18 cellular contexts compared by ENCODE assay signal in genomic region chr6:46323966-46324622, GRCh38.
DNase-seq lines count a peak whose midpoint lies in the region; ATAC-seq and TF ChIP-seq lines count a peak whose summit lies in the region.
"Had no signal": no experiment of that assay in that cellular context is flagged by ENCODE, and none has a peak within 500 bp of the region (broad histone marks: within the 10 kb centered on the region; RNA-seq: fewer than 3 reads in every experiment).

No MANE protein-coding gene starts in this region.

- no peaks in the 10 kb centered on the region for H3K27me3 ChIP-seq in endocrine pancreas (ENCODE audit: control insufficient read depth, insufficient read depth, low read length)
- no peaks in the 10 kb centered on the region for H3K27me3 ChIP-seq in neural cell (ENCODE audit: insufficient read depth, low read depth, low read length)
- H3K27me3 ChIP-seq: esophagus squamous epithelium, vagina had no signal

- no peaks in the 10 kb centered on the region for H3K36me3 Mint-ChIP-seq in natural killer cell treated with Interleukin-12 subunit alpha and Interleukin-12 subunit beta and Interleukin-15 and Interleukin-18, amount 100 ng/mL, for 72 hours
- H3K36me3 Mint-ChIP-seq in natural killer cell, result no peaks in the 10 kb centered on the region
- H3K36me3 Mint-ChIP-seq in activated naive CD4-positive, alpha-beta T cell treated with anti-CD3 and anti-CD28 coated beads, Interleukin-2, amount 50 U/mL, for 72 hours, result no peaks in the 10 kb centered on the region
- H3K36me3 Mint-ChIP-seq: CD4-positive, CD25-positive, alpha-beta regulatory T cell had no signal

- H3K4me1 Mint-ChIP-seq in natural killer cell treated with Interleukin-12 subunit alpha and Interleukin-12 subunit beta and Interleukin-15 and Interleukin-18, amount 100 ng/mL, for 72 hours (ENCODE audit: low read depth in 2 of 2), result peaks cover 20 to 30% of the 10 kb centered on the region in 2 donors
- peaks cover 7 to 23% of the 10 kb centered on the region in 2 donors for H3K4me1 Mint-ChIP-seq in natural killer cell
- no peaks in the 10 kb centered on the region for H3K4me1 Mint-ChIP-seq in stimulated activated naive CD8-positive, alpha-beta T cell treated with anti-CD3 and anti-CD28 coated beads, Interleukin-15, amount 100 ng/mL, for 72 hours
- H3K4me1 Mint-ChIP-seq: CD4-positive, CD25-positive, alpha-beta regulatory T cell had no signal

- no peak for DNase-seq in natural killer cell treated with Interleukin-12 subunit alpha and Interleukin-12 subunit beta and Interleukin-15 and Interleukin-18, amount 100 ng/mL, for 72 hours (ENCODE audit: low spot score)
- DNase-seq in natural killer cell (no peak), NCI-H1930 (lab: John Stamatoyannopoulos, UW) (no peak), NK-92 (lab: John Stamatoyannopoulos, UW; ENCODE audit: unreplicated experiment) (no peak)
- DNase-seq in activated naive CD4-positive, alpha-beta T cell treated with anti-CD3 and anti-CD28 coated beads, Interleukin-2, amount 50 U/mL, for 72 hours (ENCODE audit: low spot score in 2 of 2), result no peak
- DNase-seq in stimulated activated naive CD8-positive, alpha-beta T cell treated with anti-CD3 and anti-CD28 coated beads, Interleukin-15, amount 100 ng/mL, for 72 hours, result no peak
- DNase-seq: activated naive CD4-positive, alpha-beta T cell; effector memory CD4-positive, alpha-beta T cell; esophagus squamous epithelium; left cardiac atrium; NCI-H2107; NCI-H526 treated with DMSO at 0.1 percent for 48 hours; Right ventricle myocardium superior had no signal

- H3K4me3 Mint-ChIP-seq in natural killer cell treated with Interleukin-12 subunit alpha and Interleukin-12 subunit beta and Interleukin-15 and Interleukin-18, amount 100 ng/mL, for 72 hours, result peak overlapping the region; percentile 64
- no peak overlapping the region for H3K4me3 Mint-ChIP-seq in natural killer cell
- no peak overlapping the region for H3K4me3 Mint-ChIP-seq in stimulated activated naive CD8-positive, alpha-beta T cell treated with anti-CD3 and anti-CD28 coated beads, Interleukin-15, amount 100 ng/mL, for 72 hours
- H3K4me3 Mint-ChIP-seq: activated CD4-positive, alpha-beta T cell treated with anti-CD3 and anti-CD28 coated beads, Interleukin-2, amount 10 ng/mL, durations not matched to agents 7 days and 5 days; CD4-positive, CD25-positive, alpha-beta regulatory T cell had no signal

- peak overlapping the region; percentile 54 for H3K4me2 ChIP-seq in neural cell (ENCODE audit: low read length)

- intact Hi-C loops in natural killer cell (cut with micrococcal nuclease), result no loop called here

- H3K27ac Mint-ChIP-seq in natural killer cell treated with Interleukin-12 subunit alpha and Interleukin-12 subunit beta and Interleukin-15 and Interleukin-18, amount 100 ng/mL, for 72 hours, result peak overlapping the region; percentile 53 to 75
- no peak overlapping the region for H3K27ac Mint-ChIP-seq in natural killer cell
- no peak overlapping the region for H3K27ac Mint-ChIP-seq in activated naive CD4-positive, alpha-beta T cell treated with anti-CD3 and anti-CD28 coated beads, Interleukin-2, amount 50 U/mL, for 72 hours
- H3K27ac Mint-ChIP-seq in stimulated activated naive CD8-positive, alpha-beta T cell treated with anti-CD3 and anti-CD28 coated beads, Interleukin-15, amount 100 ng/mL, for 72 hours, result no peak overlapping the region
- H3K27ac Mint-ChIP-seq: activated CD4-positive, alpha-beta T cell treated with anti-CD3 and anti-CD28 coated beads, Interleukin-2, amount 10 ng/mL, durations not matched to agents 7 days and 5 days; CD4-positive, CD25-positive, alpha-beta regulatory T cell had no signal

- H4K20me1 ChIP-seq in neural cell (ENCODE audit: insufficient read depth), result no peaks in the 10 kb centered on the region

- peak overlapping the region; percentile 78 for H3K27ac ChIP-seq in neural cell (ENCODE audit: low read length)
- H3K27ac ChIP-seq: esophagus squamous epithelium, vagina had no signal

- H3K4me1 ChIP-seq in endocrine pancreas (ENCODE audit: control insufficient read depth, insufficient read depth, low read length), result peaks cover 25% of the 10 kb centered on the region

- ATAC-seq in natural killer cell treated with Interleukin-12 subunit alpha and Interleukin-12 subunit beta and Interleukin-15 and Interleukin-18, amount 100 ng/mL, for 72 hours, result no peak
- ATAC-seq in natural killer cell, result no peak
- ATAC-seq in activated naive CD4-positive, alpha-beta T cell treated with anti-CD3 and anti-CD28 coated beads, Interleukin-2, amount 50 U/mL, for 72 hours, result no peak
- ATAC-seq in stimulated activated naive CD8-positive, alpha-beta T cell treated with anti-CD3 and anti-CD28 coated beads, Interleukin-15, amount 100 ng/mL, for 72 hours, result no peak

- H3K9me3 Mint-ChIP-seq in natural killer cell treated with Interleukin-12 subunit alpha and Interleukin-12 subunit beta and Interleukin-15 and Interleukin-18, amount 100 ng/mL, for 72 hours, result no peaks in the 10 kb centered on the region
- no peaks in the 10 kb centered on the region for H3K9me3 Mint-ChIP-seq in natural killer cell
- H3K9me3 Mint-ChIP-seq in activated naive CD4-positive, alpha-beta T cell treated with anti-CD3 and anti-CD28 coated beads, Interleukin-2, amount 50 U/mL, for 72 hours, result no peaks in the 10 kb centered on the region
- H3K9me3 Mint-ChIP-seq in stimulated activated naive CD8-positive, alpha-beta T cell treated with anti-CD3 and anti-CD28 coated beads, Interleukin-15, amount 100 ng/mL, for 72 hours, result no peaks in the 10 kb centered on the region
- H3K9me3 Mint-ChIP-seq: activated CD4-positive, alpha-beta T cell treated with anti-CD3 and anti-CD28 coated beads, Interleukin-2, amount 10 ng/mL, durations not matched to agents 7 days and 5 days had no signal

- H3K27me3 Mint-ChIP-seq in natural killer cell treated with Interleukin-12 subunit alpha and Interleukin-12 subunit beta and Interleukin-15 and Interleukin-18, amount 100 ng/mL, for 72 hours, result peaks cover 0 to 3% of the 10 kb centered on the region in 2 donors
- H3K27me3 Mint-ChIP-seq in natural killer cell (ENCODE audit: low read depth in 2 of 2), result no peaks in the 10 kb centered on the region
- peaks cover 22% of the 10 kb centered on the region for H3K27me3 Mint-ChIP-seq in stimulated activated naive CD8-positive, alpha-beta T cell treated with anti-CD3 and anti-CD28 coated beads, Interleukin-15, amount 100 ng/mL, for 72 hours

- no peak for TF ChIP-seq EP300 in neural cell (conservative IDR thresholded peaks at IDR 0.05; ENCODE audit: poor library complexity, severe bottlenecking)

- H3K4me3 ChIP-seq in endocrine pancreas (ENCODE audit: control insufficient read depth, insufficient read depth, low read length), result peak overlapping the region; percentile 57
- peak overlapping the region; percentile 58 for H3K4me3 ChIP-seq in neural cell (ENCODE audit: low read length)
- H3K4me3 ChIP-seq: esophagus squamous epithelium, vagina had no signal

- H2AFZ ChIP-seq in neural cell (ENCODE audit: low read depth, low read length), result no peak overlapping the region

- H3K36me3 ChIP-seq in endocrine pancreas (ENCODE audit: control insufficient read depth, insufficient read depth, low read length), result no peaks in the 10 kb centered on the region
- H3K36me3 ChIP-seq in neural cell (ENCODE audit: insufficient read depth, low read length), result no peaks in the 10 kb centered on the region
- H3K36me3 ChIP-seq: esophagus squamous epithelium, vagina had no signal

- H3K9me2 ChIP-seq in neural cell (ENCODE audit: insufficient read depth, low read length), result no peaks in the 10 kb centered on the region

- no peak overlapping the region for H3K9ac ChIP-seq in endocrine pancreas (ENCODE audit: control insufficient read depth, insufficient read depth, low read length)
- peak overlapping the region; percentile 58 for H3K9ac ChIP-seq in neural cell (ENCODE audit: low read length)

- no peaks in the 10 kb centered on the region for H3K79me2 ChIP-seq in neural cell (replicated peaks; ENCODE audit: insufficient read depth, low read length)

- TF ChIP-seq RAD21 in neural cell (conservative IDR thresholded peaks at IDR 0.05), result no peak

- TF ChIP-seq CTCF in natural killer cell (IDR thresholded peaks at IDR 0.05) (no peak), neural cell (IDR thresholded peaks at IDR 0.05; ENCODE audit: poor library complexity, severe bottlenecking) (no peak)

- no peaks in the 10 kb centered on the region for H3K9me3 ChIP-seq in endocrine pancreas (ENCODE audit: control insufficient read depth, low read length)
- H3K9me3 ChIP-seq in neural cell (ENCODE audit: low read length), result no peaks in the 10 kb centered on the region
- H3K9me3 ChIP-seq: esophagus squamous epithelium, vagina had no signal

- peaks cover 3% of the 10 kb centered on the region for H3F3A ChIP-seq in neural cell (ENCODE audit: insufficient read depth, low read length, poor library complexity, severe bottlenecking)

TF ChIP-seq in neural cell, 6 proteins besides CTCF, POLR2A, EP300 and RAD21 (continues in another document):
- TF ChIP-seq REST (IDR thresholded peaks at IDR 0.05; ENCODE audit: borderline replicate concordance), result no peak
- no peak for TF ChIP-seq EZH2 (IDR thresholded peaks at IDR 0.05; ENCODE audit: borderline replicate concordance, insufficient read depth, low read length, poor library complexity, severe bottlenecking)
- no peak for TF ChIP-seq POLR2AphosphoS5 (IDR thresholded peaks at IDR 0.05)
- TF ChIP-seq TAF1 (IDR thresholded peaks at IDR 0.05; ENCODE audit: low read depth), result no peak
- no peak for TF ChIP-seq SMC3 (conservative IDR thresholded peaks at IDR 0.05; ENCODE audit: poor library complexity)

Comparison
In these comparisons a context has a peak if more than half of its experiments do, and no peak if none do; other contexts are left out.
1. H3K27ac Mint-ChIP-seq: peak in natural killer cell treated with Interleukin-12 subunit alpha and Interleukin-12 subunit beta and Interleukin-15 and Interleukin-18, amount 100 ng/mL, for 72 hours (2 of 2); none in natural killer cell (0 of 2), activated naive CD4-positive, alpha-beta T cell treated with anti-CD3 and anti-CD28 coated beads, Interleukin-2, amount 50 U/mL, for 72 hours (0 of 2) and stimulated activated naive CD8-positive, alpha-beta T cell treated with anti-CD3 and anti-CD28 coated beads, Interleukin-15, amount 100 ng/mL, for 72 hours (0 of 2).